11 cellular contexts compared by ENCODE assay signal in genomic region chr1:41752514-41753170, GRCh38.
DNase-seq lines count a peak whose midpoint lies in the region; ATAC-seq and TF ChIP-seq lines count a peak whose summit lies in the region.
"Had no signal": no experiment of that assay in that cellular context is flagged by ENCODE, and none has a peak within 500 bp of the region (broad histone marks: within the 10 kb centered on the region; RNA-seq: fewer than 3 reads in every experiment).

No MANE protein-coding gene starts in this region.

- no peaks in the 10 kb centered on the region for H4K20me1 ChIP-seq in OCI-LY7 (ENCODE audit: insufficient read depth, low read length)

- TF ChIP-seq EP300 in esophagus muscularis mucosa (IDR thresholded peaks at IDR 0.05): no peak

- no TSS peak for BruUV-seq in OCI-LY7 (replicated peaks; lab: Mats Ljungman, UMichigan)

- ATAC-seq in HG02610 (IDR thresholded peaks at IDR 0.05; ENCODE audit: unreplicated experiment): peak; percentile 54

- H3K27ac ChIP-seq in OCI-LY7 (ENCODE audit: low read depth, low read length, poor library complexity, severe bottlenecking) (no peak overlapping the region), spleen (peak overlapping the region in 6 of 8 donors; percentile 76 to 91 (median 88)), esophagus muscularis mucosa (replicated peaks in 1 of 4) (no peak overlapping the region), prostate gland (no peak overlapping the region)
- H3K27ac ChIP-seq: thyroid gland had no signal

- no peak overlapping the region for H2AFZ ChIP-seq in OCI-LY7 (ENCODE audit: low read length)

- H3K36me3 ChIP-seq in OCI-LY7 (ENCODE audit: insufficient read depth, low read length) (no peaks in the 10 kb centered on the region), spleen (no peaks in the 10 kb centered on the region), esophagus muscularis mucosa (no peaks in the 10 kb centered on the region), prostate gland (no peaks in the 10 kb centered on the region)
- H3K36me3 ChIP-seq: thyroid gland had no signal

- CTCF ChIA-PET in OCI-LY7 (lab: Charles Lee; ENCODE audit: unreplicated experiment): no interaction called here

- peaks cover 46% of the 10 kb centered on the region for H3K4me1 ChIP-seq in OCI-LY7 (ENCODE audit: insufficient read depth, low read length, poor library complexity, severe bottlenecking)
- H3K4me1 ChIP-seq in spleen: peaks cover 25 to 63% (median 37%) of the 10 kb centered on the region in 6 donors
- no peaks in the 10 kb centered on the region for H3K4me1 ChIP-seq in esophagus muscularis mucosa
- no peaks in the 10 kb centered on the region for H3K4me1 ChIP-seq in prostate gland (replicated peaks)
- H3K4me1 ChIP-seq: thyroid gland had no signal

- no peaks in the 10 kb centered on the region for H3K79me2 ChIP-seq in OCI-LY7 (ENCODE audit: insufficient read depth, low read depth, low read length)

- H3K9me3 ChIP-seq in OCI-LY7 (ENCODE audit: low read length): no peaks in the 10 kb centered on the region
- H3K9me3 ChIP-seq in spleen: no peaks in the 10 kb centered on the region
- no peaks in the 10 kb centered on the region for H3K9me3 ChIP-seq in esophagus muscularis mucosa
- no peaks in the 10 kb centered on the region for H3K9me3 ChIP-seq in prostate gland
- H3K9me3 ChIP-seq: thyroid gland had no signal

- DNase-seq in activated effector memory CD4-positive, alpha-beta T cell treated with anti-CD3 and anti-CD28 coated beads, Interleukin-2, amount 50 U/mL, for 16 hours: peak; percentile 10
- no peak for DNase-seq in activated effector memory CD4-positive, alpha-beta T cell treated with Interleukin-2 at 50 U/mL for 16 hours
- no peak for DNase-seq in OCI-LY7 (ENCODE audit: low spot score)
- peak; percentile 53 for DNase-seq in spleen
- no peak for DNase-seq in esophagus muscularis mucosa (ENCODE audit: extremely low spot score)
- DNase-seq in prostate gland (ENCODE audit: low spot score): no peak
- DNase-seq in hypothalamus (lab: John Stamatoyannopoulos, UW): no peak
- DNase-seq: activated T-cell treated with anti-CD3 and anti-CD28 coated beads, Interleukin-2, amount 50 U/mL, for 4 hours; occipital lobe; thyroid gland had no signal

- POLR2A ChIA-PET in OCI-LY7 (lab: Charles Lee): no interaction called here

- H3K4me3 ChIP-seq in OCI-LY7 (ENCODE audit: low read depth, low read length, poor library complexity, severe bottlenecking): no peak overlapping the region
- H3K4me3 ChIP-seq in spleen: no peak overlapping the region
- no peak overlapping the region for H3K4me3 ChIP-seq in esophagus muscularis mucosa
- H3K4me3 ChIP-seq in prostate gland: no peak overlapping the region
- H3K4me3 ChIP-seq: thyroid gland had no signal

- WGBS in spleen, 5 donors: 81 to 91% (median 87%) methylated on average over 9 of the region's 9 CpGs
- WGBS in esophagus muscularis mucosa: 87% methylated on average over 8 of the region's 9 CpGs
- 61% methylated on average over 9 of the region's 9 CpGs for WGBS in prostate gland

- no peaks in the 10 kb centered on the region for H3K9me2 ChIP-seq in OCI-LY7 (ENCODE audit: insufficient read depth, low read length)

- TF ChIP-seq POLR2A in spleen (IDR thresholded peaks at IDR 0.05) (no peak), esophagus muscularis mucosa (IDR thresholded peaks at IDR 0.05; ENCODE audit: low read depth) (no peak), prostate gland (IDR thresholded peaks at IDR 0.05) (no peak)

- intact Hi-C loops in OCI-LY7 (cut with micrococcal nuclease; ENCODE audit: unreplicated experiment): loop anchor here (5.0 to 10.0 kb wide), 3 partner anchors 50 to 178 kb away; no protein-coding TSS in a partner anchor
- intact Hi-C loops in spleen (cut with DNase I; ENCODE audit: low total_unique reads): no loop called here
- intact Hi-C loops in esophagus muscularis mucosa (cut with DNase I): no loop called here
- intact Hi-C loops in prostate gland (cut with DNase I): no loop called here

- TF ChIP-seq CTCF in OCI-LY7 (conservative IDR thresholded peaks at IDR 0.05; ENCODE audit: low read length) (no peak), spleen (IDR thresholded peaks at IDR 0.05 in 8 of 11, conservative IDR thresholded peaks at IDR 0.05 in 3 of 11) (no peak), esophagus muscularis mucosa (IDR thresholded peaks at IDR 0.05) (no peak), prostate gland (IDR thresholded peaks at IDR 0.05) (no peak)

- no peaks in the 10 kb centered on the region for H3K27me3 ChIP-seq in spleen (replicated peaks in 1 of 7)
- no peaks in the 10 kb centered on the region for H3K27me3 ChIP-seq in esophagus muscularis mucosa
- H3K27me3 ChIP-seq in prostate gland (replicated peaks; ENCODE audit: insufficient read depth): no peaks in the 10 kb centered on the region
- H3K27me3 ChIP-seq: thyroid gland had no signal

- peak overlapping the region; percentile 59; the same call in 1 of the 2 replicates for H3K4me2 ChIP-seq in OCI-LY7 (ENCODE audit: low read length)

Comparison
In these comparisons a context has a peak if more than half of its experiments do, and no peak if none do; other contexts are left out.
1. DNase-seq: peak in activated effector memory CD4-positive, alpha-beta T cell treated with anti-CD3 and anti-CD28 coated beads, Interleukin-2, amount 50 U/mL, for 16 hours (single experiment) and spleen (single experiment); none in activated effector memory CD4-positive, alpha-beta T cell treated with Interleukin-2 at 50 U/mL for 16 hours (single experiment), OCI-LY7 (single experiment), esophagus muscularis mucosa (single experiment), prostate gland (single experiment) and hypothalamus (0 of 51).
2. H3K27ac ChIP-seq: peak in spleen (6 of 8); none in OCI-LY7 (single experiment), esophagus muscularis mucosa (0 of 4) and prostate gland (0 of 2).